Comparison of ENCODE assay signal across 11 cellular contexts in the genomic region with DNA sequence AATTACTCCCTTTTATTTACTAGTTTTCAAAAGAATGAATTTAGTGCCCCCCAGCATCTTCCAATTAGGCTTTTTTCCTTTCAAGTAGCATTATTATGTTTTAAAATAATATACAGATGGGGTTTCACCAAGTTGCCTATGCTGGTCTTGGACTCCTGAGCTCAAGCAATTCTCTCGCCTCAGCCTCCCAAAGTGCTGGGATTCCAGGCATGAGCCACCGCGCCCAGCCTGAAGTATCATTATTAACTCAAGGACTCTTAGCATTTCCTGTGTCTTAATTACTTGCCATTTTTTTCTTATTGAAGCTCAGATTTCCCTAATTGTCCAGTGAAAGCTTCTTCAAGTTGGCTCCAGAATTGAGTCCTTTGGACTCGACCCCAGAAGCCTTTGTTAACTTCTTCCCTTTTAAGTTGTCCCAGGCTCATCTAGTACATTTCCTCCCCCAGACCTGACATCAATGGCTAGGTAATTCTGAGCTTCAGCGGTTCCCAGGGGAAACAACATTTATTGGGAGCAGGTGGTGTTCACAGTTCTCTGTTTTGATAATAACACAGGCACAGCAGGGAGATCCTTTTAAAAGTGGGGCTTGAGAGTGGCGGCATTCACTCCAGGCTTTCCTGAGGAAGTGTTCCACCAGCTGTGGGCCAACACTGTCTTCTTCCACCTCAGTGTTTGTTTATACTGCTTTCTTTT. TPM values are rescaled to one million over a fixed set of nuclear protein-coding genes. Genes with fewer than 3 reads are reported as not detected.
DNase-seq lines count a peak whose midpoint lies in the region; ATAC-seq and TF ChIP-seq lines count a peak whose summit lies in the region.
"Had no signal": no experiment of that assay in that cellular context is flagged by ENCODE, and none has a peak within 500 bp of the region (broad histone marks: within the 10 kb centered on the region; RNA-seq: fewer than 3 reads in every experiment).

No MANE protein-coding gene starts in this region.

- DNase-seq in NCI-H526 (lab: John Stamatoyannopoulos, UW): peak; percentile 60 to 64
- no peak for DNase-seq in NCI-H526 treated with DMSO at 0.1 percent for 48 hours (lab: John Stamatoyannopoulos, UW)
- DNase-seq in NCI-H2227 treated with DMSO at 0.1 percent for 48 hours (lab: John Stamatoyannopoulos, UW): peak; percentile 91
- DNase-seq in dermis blood vessel endothelial cell: peak; percentile 70
- peak in 1 of 2 donors; percentile 59 for DNase-seq in upper lobe of left lung
- no peak for DNase-seq in OCI-M1 (lab: John Stamatoyannopoulos, UW)
- no peak for DNase-seq in germinal center (ENCODE audit: low spot score)
- DNase-seq: activated CD4-positive, alpha-beta T cell treated with anti-CD3 and anti-CD28 coated beads for 4 hours; posterior cingulate gyrus had no signal

- no peaks in the 10 kb centered on the region for H3K36me3 ChIP-seq in upper lobe of left lung

- no peak for TF ChIP-seq POLR2A in upper lobe of left lung (IDR thresholded peaks at IDR 0.05)

- no peaks in the 10 kb centered on the region for H3K9me3 ChIP-seq in upper lobe of left lung

- no peak for TF ChIP-seq CTCF in upper lobe of left lung (IDR thresholded peaks at IDR 0.05)

- 44 to 55% methylated on average over 5 to 6 of the region's 6 CpGs for WGBS in upper lobe of left lung, 2 donors

- H3K27me3 ChIP-seq in upper lobe of left lung: no peaks in the 10 kb centered on the region
- H3K27me3 ChIP-seq: foreskin keratinocyte had no signal

- TF ChIP-seq EP300 in upper lobe of left lung (IDR thresholded peaks at IDR 0.05): no peak

- ATAC-seq in upper lobe of left lung (ENCODE audit: low FRiP score in 2 of 2) (no peak), HG03196 (IDR thresholded peaks at IDR 0.05; ENCODE audit: unreplicated experiment) (no peak)
- ATAC-seq: foreskin keratinocyte had no signal

- peaks cover 0 to 21% (median 2%) of the 10 kb centered on the region in 4 donors for H3K4me1 ChIP-seq in upper lobe of left lung

- H3K27ac ChIP-seq in upper lobe of left lung: peak overlapping the region; percentile 18 to 67 (median 36)
- H3K27ac ChIP-seq: foreskin keratinocyte had no signal

- no peak overlapping the region for H3K4me3 ChIP-seq in upper lobe of left lung

RNA-seq across cellular contexts. Expression of a gene that starts 10.0 kb away (rescaled TPM):
- 305 and 422 TPM in 2 replicates for total RNA-seq in dermis blood vessel endothelial cell
- total RNA-seq in upper lobe of left lung: 1,000 to 10,000 TPM in 4 of 6 donors, 100 to 1,000 TPM in 2; 657 to 1,891 (median 1,145) TPM

RNA-seq across cellular contexts. Expression of a gene that starts 49.9 kb away (rescaled TPM):
- total RNA-seq in dermis blood vessel endothelial cell (86.1 and 87.3 TPM in 2 replicates), upper lobe of left lung (10 to 100 TPM; 40.3 to 54.5 (median 45.1) TPM)

Comparison
In these comparisons a context has a peak if more than half of its experiments do, and no peak if none do; other contexts are left out.
1. DNase-seq: peak in NCI-H526 (2 of 2), NCI-H2227 treated with DMSO at 0.1 percent for 48 hours (single experiment) and dermis blood vessel endothelial cell (single experiment); none in NCI-H526 treated with DMSO at 0.1 percent for 48 hours (single experiment), OCI-M1 (single experiment) and germinal center (single experiment).